ENCODE assay signal across 25 cellular contexts in the genomic region with DNA sequence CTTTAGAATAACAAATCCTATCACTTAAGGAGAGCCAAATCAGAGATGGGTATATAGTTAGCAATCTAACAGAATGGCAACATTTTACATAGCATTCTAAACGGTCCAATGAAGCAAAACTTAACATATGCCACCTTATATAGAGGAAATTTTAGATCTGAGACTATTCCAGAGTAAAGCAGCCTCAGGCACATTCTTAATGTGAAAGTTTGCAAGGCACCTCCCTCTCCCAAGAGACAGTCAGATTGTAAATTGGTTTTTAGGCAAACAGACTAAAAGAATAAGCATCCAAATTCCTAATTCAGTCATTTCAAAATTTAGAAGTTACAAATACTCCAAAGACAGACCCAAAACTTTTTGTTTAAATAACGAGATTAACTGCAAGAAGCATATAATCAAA.
"Had no signal": no experiment of that assay in that cellular context is flagged by ENCODE, and none has a peak within 500 bp of the region (broad histone marks: within the 10 kb centered on the region; RNA-seq: fewer than 3 reads in every experiment).

No MANE protein-coding gene starts in this region.

- H3K27me3 ChIP-seq: ascending aorta, breast epithelium, Peyer's patch had no signal

- H3K27ac ChIP-seq: ascending aorta, breast epithelium, Peyer's patch had no signal

- H3K9me3 ChIP-seq: ascending aorta, breast epithelium, Peyer's patch had no signal

- H3K36me3 ChIP-seq: ascending aorta, breast epithelium had no signal

- DNase-seq: activated CD4-positive, alpha-beta T cell treated with anti-CD3 and anti-CD28 coated beads, Interleukin-2, amount 10 ng/mL, durations not matched to agents 24 days and 14 days; activated CD4-positive, alpha-beta T cell treated with anti-CD3 and anti-CD28 coated beads, Interleukin-2, amount 50 U/mL, for 4 hours; activated CD8-positive, alpha-beta T cell treated with anti-CD3 and anti-CD28 coated beads for 36 hours; activated effector memory CD4-positive, alpha-beta T cell treated with anti-CD3 and anti-CD28 coated beads, Interleukin-2, amount 50 U/mL, for 16 hours; activated naive CD4-positive, alpha-beta T cell; activated naive CD4-positive, alpha-beta T cell treated with anti-CD3 and anti-CD28 coated beads, Interleukin-2, amount 50 U/mL, for 16 hours; activated naive CD8-positive, alpha-beta T cell treated with anti-CD3 and anti-CD28 coated beads for 36 hours; activated T-cell treated with anti-CD3 and anti-CD28 coated beads, Interleukin-2, amount 50 U/mL, for 1 hour; activated T-cell treated with anti-CD3 and anti-CD28 coated beads, Interleukin-2, amount 50 U/mL, for 72 hours; amygdala; NCI-H1105; NCI-H1417 treated with DMSO at 0.1 percent for 48 hours; NCI-H1694; NCI-H1930; NCI-H2081 treated with DMSO at 0.1 percent for 48 hours; NCI-H226; NCI-H446 treated with DMSO at 0.1 percent for 48 hours; NCI-H524; NCI-H69; NCI-H82; Peyer's patch; RPMI8226; SIG-M5 had no signal

- H3K4me3 ChIP-seq: ascending aorta, breast epithelium, Peyer's patch had no signal
